15 cellular contexts compared by ENCODE assay signal in genomic region chr5:80117446-80117845, GRCh38.
DNase-seq lines count a peak whose midpoint lies in the region; ATAC-seq and TF ChIP-seq lines count a peak whose summit lies in the region.
"Had no signal": no experiment of that assay in that cellular context is flagged by ENCODE, and none has a peak within 500 bp of the region (broad histone marks: within the 10 kb centered on the region; RNA-seq: fewer than 3 reads in every experiment).

No MANE protein-coding gene starts in this region.

- H3K27me3 ChIP-seq in CD4-positive, alpha-beta T cell (ENCODE audit: control insufficient read depth, insufficient read depth, low read length) = no peaks in the 10 kb centered on the region

- peak; percentile 26 for ATAC-seq in CD4-positive, alpha-beta T cell (ENCODE audit: poor library complexity)
- ATAC-seq in activated CD8-positive, alpha-beta T cell treated with anti-CD3 and anti-CD28 coated beads for 36 hours = peak; percentile 56
- ATAC-seq: left ventricle myocardium superior had no signal

- peak overlapping the region; percentile 64 for H3K27ac Mint-ChIP-seq in CD4-positive, alpha-beta T cell
- H3K27ac Mint-ChIP-seq in activated CD8-positive, alpha-beta T cell treated with anti-CD3 and anti-CD28 coated beads for 36 hours = peak overlapping the region; percentile 48
- H3K27ac Mint-ChIP-seq: IgD-negative memory B cell had no signal

- no peak for TF ChIP-seq CTCF in CD4-positive, alpha-beta T cell (IDR thresholded peaks at IDR 0.05)
- no peak for TF ChIP-seq CTCF in activated CD8-positive, alpha-beta T cell treated with anti-CD3 and anti-CD28 coated beads for 36 hours (IDR thresholded peaks at IDR 0.05)
- no peak for TF ChIP-seq CTCF in fibroblast of mammary gland (conservative IDR thresholded peaks at IDR 0.05; ENCODE audit: control insufficient read depth, insufficient read depth, low read depth, low read length)

- intact Hi-C loops in CD4-positive, alpha-beta T cell (cut with DNase I, micrococcal nuclease) = no loop called here
- intact Hi-C loops in activated CD8-positive, alpha-beta T cell treated with anti-CD3 and anti-CD28 coated beads for 36 hours (cut with micrococcal nuclease) = no loop called here

- no peak for DNase-seq in CD4-positive, alpha-beta T cell
- DNase-seq in EH (ENCODE audit: low read depth) (peak; percentile 49), fibroblast of mammary gland (ENCODE audit: low read depth) (peak; percentile 14), pons (ENCODE audit: low spot score) (no peak), KBM-7 (no peak), UCSD-AML1 (lab: John Stamatoyannopoulos, UW; ENCODE audit: unreplicated experiment) (no peak), SKM-1 treated with dmso at 0.1 percent for 144 hours (lab: John Stamatoyannopoulos, UW; ENCODE audit: unreplicated experiment) (no peak)
- no peak for DNase-seq in activated CD8-positive, alpha-beta T cell treated with anti-CD3 and anti-CD28 coated beads for 36 hours
- DNase-seq: activated T-cell treated with anti-CD3 and anti-CD28 coated beads for 4 hours, left ventricle myocardium superior, NCI-H1048, NCI-H2029, NCI-H446, substantia nigra had no signal

- POLR2A ChIA-PET in CD4-positive, alpha-beta T cell (lab: Charles Lee) = interaction anchor here (0.7 to 2.8 kb wide), 8 partner anchors 8 to 139 kb away, joined by 3 to 10 read pairs (median 5); partner anchors contain the start of gene SERINC5
- POLR2A ChIA-PET in activated CD8-positive, alpha-beta T cell treated with anti-CD3 and anti-CD28 coated beads for 36 hours (lab: Charles Lee) = interaction anchor here (1.0 to 1.4 kb wide), 2 partner anchors 11 to 138 kb away, joined by 3 to 4 read pairs; partner anchors contain the start of gene SERINC5

- H3K36me3 Mint-ChIP-seq in CD4-positive, alpha-beta T cell (ENCODE audit: low read depth) = peaks cover 67% of the 10 kb centered on the region
- peaks cover 24% of the 10 kb centered on the region for H3K36me3 Mint-ChIP-seq in activated CD8-positive, alpha-beta T cell treated with anti-CD3 and anti-CD28 coated beads for 36 hours (ENCODE audit: low read depth)

- no peak overlapping the region for H3K4me3 ChIP-seq in fibroblast of mammary gland (ENCODE audit: control insufficient read depth, low read depth, low read length)

- CTCF ChIA-PET in CD4-positive, alpha-beta T cell (lab: Charles Lee) = interaction anchor here (0.8 to 2.0 kb wide), 3 partner anchors 9 to 35 kb away, joined by 3 to 4 read pairs (median 4); no protein-coding TSS in a partner anchor
- CTCF ChIA-PET in activated CD8-positive, alpha-beta T cell treated with anti-CD3 and anti-CD28 coated beads for 36 hours (lab: Charles Lee) = interaction anchor here (0.9 to 3.1 kb wide), 5 partner anchors 7 to 33 kb away, joined by 3 to 9 read pairs (median 4); no protein-coding TSS in a partner anchor

- peaks cover 2% of the 10 kb centered on the region for H3K9me3 Mint-ChIP-seq in CD4-positive, alpha-beta T cell
- H3K9me3 Mint-ChIP-seq in activated CD8-positive, alpha-beta T cell treated with anti-CD3 and anti-CD28 coated beads for 36 hours = peaks cover 22% of the 10 kb centered on the region

- no peaks in the 10 kb centered on the region for H3K9me3 ChIP-seq in CD4-positive, alpha-beta T cell (ENCODE audit: control insufficient read depth, low read length)

- no peaks in the 10 kb centered on the region for H3K27me3 Mint-ChIP-seq in CD4-positive, alpha-beta T cell
- H3K27me3 Mint-ChIP-seq in activated CD8-positive, alpha-beta T cell treated with anti-CD3 and anti-CD28 coated beads for 36 hours = no peaks in the 10 kb centered on the region
- H3K27me3 Mint-ChIP-seq: IgD-negative memory B cell had no signal

- peaks cover 65% of the 10 kb centered on the region for H3K4me1 Mint-ChIP-seq in CD4-positive, alpha-beta T cell (ENCODE audit: low read depth)
- peaks cover 31% of the 10 kb centered on the region for H3K4me1 Mint-ChIP-seq in activated CD8-positive, alpha-beta T cell treated with anti-CD3 and anti-CD28 coated beads for 36 hours (ENCODE audit: low read depth)

- no peak overlapping the region for H3K4me3 Mint-ChIP-seq in CD4-positive, alpha-beta T cell
- no peak overlapping the region for H3K4me3 Mint-ChIP-seq in activated CD8-positive, alpha-beta T cell treated with anti-CD3 and anti-CD28 coated beads for 36 hours
- H3K4me3 Mint-ChIP-seq: IgD-negative memory B cell had no signal

- no peak overlapping the region for H3K27ac ChIP-seq in CD4-positive, alpha-beta T cell (ENCODE audit: low read depth, low read length)

- in situ Hi-C loops in KBM-7 (cut with MboI; ENCODE audit: low pct_unique_long_range_greater_than_20kb, low sequenced_read_pairs) = loop anchor here (25.0 kb wide), 1 partner anchor 145 kb away; the partner anchor contains the start of gene SERINC5

Comparison
In these comparisons a context has a peak if more than half of its experiments do, and no peak if none do; other contexts are left out.
1. DNase-seq: peak in EH (single experiment) and fibroblast of mammary gland (single experiment); none in CD4-positive, alpha-beta T cell (0 of 10), activated CD8-positive, alpha-beta T cell treated with anti-CD3 and anti-CD28 coated beads for 36 hours (single experiment), pons (single experiment), KBM-7 (single experiment), UCSD-AML1 (single experiment) and SKM-1 treated with dmso at 0.1 percent for 144 hours (single experiment).